Comparison of ENCODE assay signal across 8 cellular contexts in genomic region chr9:83649080-83649479, GRCh38. TPM values are rescaled to one million over a fixed set of nuclear protein-coding genes. Genes with fewer than 3 reads are reported as not detected.
DNase-seq lines count a peak whose midpoint lies in the region; ATAC-seq and TF ChIP-seq lines count a peak whose summit lies in the region.

No MANE protein-coding gene starts in this region.

- peaks cover 42% of the 10 kb centered on the region for H3K36me3 Mint-ChIP-seq in endodermal cell (ENCODE audit: low read depth)

- TF ChIP-seq CTCF in endodermal cell (conservative IDR thresholded peaks at IDR 0.05): peak; percentile 88

- H3K27me3 Mint-ChIP-seq in endodermal cell (ENCODE audit: insufficient read depth): no peaks in the 10 kb centered on the region

- no peak overlapping the region for H3K27ac ChIP-seq in endodermal cell (ENCODE audit: low read depth, low read length)

- peaks cover 8% of the 10 kb centered on the region for H3K4me1 ChIP-seq in endodermal cell (ENCODE audit: control insufficient read depth, insufficient read depth, low read length)

- H3K4me3 Mint-ChIP-seq in endodermal cell: no peak overlapping the region

- no peak overlapping the region for H3K4me3 ChIP-seq in endodermal cell (ENCODE audit: low read length)

- WGBS in endodermal cell (ENCODE audit: insufficient coverage in 1 of 2, insufficient read length in 1 of 2), 2 experiments: 48 to 58% methylated on average over 5 to 6 of the region's 8 CpGs

- peaks cover 56% of the 10 kb centered on the region for H3K36me3 ChIP-seq in endodermal cell (ENCODE audit: control insufficient read depth, insufficient read depth, low read length)

- H3K27me3 ChIP-seq in endodermal cell (ENCODE audit: control insufficient read depth, insufficient read depth, low read length, poor library complexity, severe bottlenecking): no peaks in the 10 kb centered on the region

- peak overlapping the region; percentile 39 for H3K27ac Mint-ChIP-seq in endodermal cell

- ATAC-seq in HG02588 (IDR thresholded peaks at IDR 0.05; ENCODE audit: unreplicated experiment): peak; percentile 75
- ATAC-seq in GM19035 (IDR thresholded peaks at IDR 0.05; ENCODE audit: unreplicated experiment): no peak

- DNase-seq in GDM1 (lab: John Stamatoyannopoulos, UW) (peak; percentile 41), NCI-H69 (lab: John Stamatoyannopoulos, UW) (peak; percentile 77), endodermal cell (peak; percentile 94), myocyte (ENCODE audit: low read depth) (peak; percentile 53)
- DNase-seq in activated CD8-positive, alpha-beta memory T cell treated with anti-CD3 and anti-CD28 coated beads for 4 hours (ENCODE audit: low read depth in 2 of 2): peak; percentile 44 to 52
- DNase-seq in stimulated activated CD8-positive, alpha-beta memory T cell treated with anti-CD3 and anti-CD28 coated beads, Interleukin-7, amount 100 ng/mL, for 48 hours (ENCODE audit: extremely low read depth in 1 of 2, low read depth in 1 of 2): peak; percentile 17 to 31

- peaks cover 11% of the 10 kb centered on the region for H3K4me1 Mint-ChIP-seq in endodermal cell

- peaks cover 22% of the 10 kb centered on the region for H3K9me3 ChIP-seq in endodermal cell (ENCODE audit: control insufficient read depth, low read length)

- no peaks in the 10 kb centered on the region for H3K9me3 Mint-ChIP-seq in endodermal cell

- H3K9ac ChIP-seq in endodermal cell (ENCODE audit: extremely low read depth, low read length, poor library complexity, severe bottlenecking): no peak overlapping the region

RNA-seq across cellular contexts. Expression of gene IDNK, which starts 26.1 kb away (rescaled TPM):
- total RNA-seq in endodermal cell: 1 to 10 TPM; 1.6 TPM
- 1.9 TPM for polyA plus RNA-seq in endodermal cell (2013, experiment 1 of 2)
- 1.5 TPM for polyA plus RNA-seq in endodermal cell (2013, experiment 2 of 2)
- 3.2 and 3.4 TPM in 2 replicates for total RNA-seq in myocyte
- polyA plus RNA-seq in myocyte (2012): 3.5 TPM

RNA-seq across cellular contexts. Expression of gene UBQLN1, which starts 58.7 kb away (rescaled TPM):
- total RNA-seq in endodermal cell (100 to 1,000 TPM; 114 to 119 TPM), myocyte (76.1 and 84.2 TPM in 2 replicates)
- polyA plus RNA-seq in endodermal cell (2013, experiment 1 of 2): 141 TPM
- polyA plus RNA-seq in endodermal cell (2013, experiment 2 of 2): 127 TPM
- 43.3 TPM for polyA plus RNA-seq in myocyte (2012)

Comparison
In these comparisons a context has a peak if more than half of its experiments do, and no peak if none do; other contexts are left out.
1. DNase-seq: peak in every context shown above with its lines; median percentile 94 in endodermal cell; 77 in NCI-H69; 53 in myocyte; 48 in activated CD8-positive, alpha-beta memory T cell treated with anti-CD3 and anti-CD28 coated beads for 4 hours; 41 in GDM1; 24 in stimulated activated CD8-positive, alpha-beta memory T cell treated with anti-CD3 and anti-CD28 coated beads, Interleukin-7, amount 100 ng/mL, for 48 hours.